In genomic region chr3:178508443-178508825, GRCh38 we compare ENCODE assay signal across 17 cellular contexts. TPM values are rescaled to one million over a fixed set of nuclear protein-coding genes. Genes with fewer than 3 reads are reported as not detected.
DNase-seq lines count a peak whose midpoint lies in the region; ATAC-seq and TF ChIP-seq lines count a peak whose summit lies in the region.
"Had no signal": no experiment of that assay in that cellular context is flagged by ENCODE, and none has a peak within 500 bp of the region (broad histone marks: within the 10 kb centered on the region; RNA-seq: fewer than 3 reads in every experiment).

No MANE protein-coding gene starts in this region.

- H3K9me3 ChIP-seq in right cardiac atrium (ENCODE audit: control insufficient read depth, low read length), result no peaks in the 10 kb centered on the region
- H3K9me3 ChIP-seq: HAP-1 had no signal

- intact Hi-C loops in right cardiac atrium (cut with DNase I), result no loop called here
- intact Hi-C loops in left cardiac atrium (cut with DNase I), result no loop called here

- H3K4me1 ChIP-seq in right cardiac atrium (ENCODE audit: control insufficient read depth, insufficient read depth, low read length), result no peaks in the 10 kb centered on the region
- H3K4me1 ChIP-seq: HAP-1 had no signal

- ATAC-seq in right cardiac atrium (no peak), left cardiac atrium (no peak)
- no peak for ATAC-seq in stimulated activated naive CD8-positive, alpha-beta T cell treated with anti-CD3 and anti-CD28 coated beads, Interleukin-15, Interleukin-2, amounts not matched to agents 100 U/mL and 50 U/mL, for 24 hours

- no peaks in the 10 kb centered on the region for H3K27me3 ChIP-seq in right cardiac atrium (ENCODE audit: control insufficient read depth, insufficient read depth)

- DNase-seq in right cardiac atrium (no peak), left cardiac atrium (no peak), OCI-M1 (lab: John Stamatoyannopoulos, UW) (peak; percentile 2), fibroblast of villous mesenchyme (ENCODE audit: low read depth) (peak; percentile 72), COR-L47 (lab: John Stamatoyannopoulos, UW) (no peak), NCI-H1694 (lab: John Stamatoyannopoulos, UW) (no peak)
- no peak for DNase-seq in stimulated activated naive CD8-positive, alpha-beta T cell treated with anti-CD3 and anti-CD28 coated beads, Interleukin-15, Interleukin-2, amounts not matched to agents 100 U/mL and 50 U/mL, for 24 hours
- DNase-seq: Calu3; CD4-positive, CD25-positive, alpha-beta regulatory T cell; DMS79; Karpas-422; MM.1S; NCI-H1092 treated with DMSO at 0.1 percent for 48 hours; NCI-H187 treated with DMSO at 0.1 percent for 48 hours; NCI-H82 had no signal

- TF ChIP-seq CTCF in fibroblast of villous mesenchyme (IDR thresholded peaks at IDR 0.05; ENCODE audit: insufficient read depth, low read depth, low read length), result no peak

- peak overlapping the region; percentile 88 for H3K27ac ChIP-seq in right cardiac atrium (ENCODE audit: low read length)
- H3K27ac ChIP-seq: SK-N-MC had no signal

- H3K4me3 ChIP-seq in right cardiac atrium (ENCODE audit: low read length) (no peak overlapping the region), fibroblast of villous mesenchyme (ENCODE audit: low read depth, low read length) (no peak overlapping the region)
- H3K4me3 ChIP-seq: HAP-1, SK-N-MC had no signal

- WGBS in right cardiac atrium, result 67% methylated on average over 2 of the region's 2 CpGs

RNA-seq across cellular contexts. Expression of gene KCNMB2, which starts 27.8 kb away (rescaled TPM):
- 1 to 10 TPM; 4.5 to 10.0 (median 5.9) TPM for total RNA-seq in right cardiac atrium
- polyA plus RNA-seq in right cardiac atrium, result 4.6 TPM
- 1 to 10 TPM; 7.8 to 9.8 TPM for total RNA-seq in left cardiac atrium
- total RNA-seq in fibroblast of villous mesenchyme, result under 0.01 TPM in 1 of 2 replicates, not detected in the other
- total RNA-seq: Calu3; CD4-positive, CD25-positive, alpha-beta regulatory T cell had no signal
- polyA plus RNA-seq: CD4-positive, CD25-positive, alpha-beta regulatory T cell had no signal

Comparison
In these comparisons a context has a peak if more than half of its experiments do, and no peak if none do; other contexts are left out.
1. DNase-seq: peak in OCI-M1 (single experiment) and fibroblast of villous mesenchyme (single experiment); none in right cardiac atrium (0 of 3), left cardiac atrium (single experiment), stimulated activated naive CD8-positive, alpha-beta T cell treated with anti-CD3 and anti-CD28 coated beads, Interleukin-15, Interleukin-2, amounts not matched to agents 100 U/mL and 50 U/mL, for 24 hours (single experiment), COR-L47 (single experiment) and NCI-H1694 (single experiment).